Comparison of ENCODE assay signal across 1 cellular context in the genomic region with DNA sequence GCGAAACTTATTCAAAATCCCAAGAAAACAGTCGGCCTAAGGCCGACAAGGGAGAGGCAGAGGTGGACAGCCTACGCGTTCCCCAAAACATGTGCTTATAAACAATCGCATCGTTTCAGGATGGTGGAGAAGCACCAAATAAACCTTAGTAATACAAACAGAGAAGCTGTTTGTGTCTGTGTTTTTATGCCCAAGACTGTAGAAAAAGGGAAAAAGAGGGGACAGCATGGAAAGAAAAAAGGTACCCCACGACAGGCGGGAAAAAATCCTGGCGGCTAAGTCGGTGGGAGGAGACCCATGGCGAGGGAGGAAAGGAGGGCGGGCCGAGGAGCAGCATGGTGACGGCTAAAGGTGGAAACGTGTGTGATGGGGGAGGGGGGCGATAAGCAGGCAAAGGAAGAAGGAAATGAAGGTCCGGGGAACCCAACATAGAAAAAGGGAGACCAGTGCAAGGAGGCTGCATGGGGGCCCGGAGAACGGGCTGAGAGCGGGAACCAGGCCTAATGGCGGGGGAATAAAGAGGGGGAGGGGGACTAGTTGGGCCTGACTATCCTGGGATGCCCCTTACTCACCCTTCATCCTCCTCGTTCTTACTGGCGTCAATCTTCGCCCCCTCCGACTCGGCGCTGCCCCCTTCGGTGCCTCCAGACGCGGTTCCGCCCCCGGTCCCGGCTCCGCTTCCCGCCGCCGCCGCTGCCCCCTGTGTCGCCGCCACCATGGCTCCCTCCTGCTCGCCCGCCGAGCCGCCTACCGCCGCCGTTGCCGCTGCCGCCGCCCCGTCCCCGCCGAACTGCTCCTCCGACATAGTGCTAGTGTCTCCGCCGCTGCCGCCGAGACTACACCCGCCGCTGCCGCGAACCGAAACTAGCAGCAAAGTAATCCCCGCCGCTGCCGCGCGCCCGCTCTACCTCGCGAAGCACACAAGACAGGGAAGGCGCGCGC.
TF ChIP-seq lines count a peak whose summit lies in the region.

No MANE protein-coding gene starts in this region.

TF ChIP-seq in HEK293, 187 proteins besides CTCF, POLR2A, EP300 and RAD21 (continued from another document and continues in another):
- TF ChIP-seq SP7 (tag by site-specific recombination; IDR thresholded peaks at IDR 0.05) (0 out of 2 replicates have a peak, but pooled peaks have one; percentile 9), ZNF596 (tag by site-specific recombination; IDR thresholded peaks at IDR 0.05) (no peak), ZNF426 (tag by site-specific recombination; IDR thresholded peaks at IDR 0.05) (no peak), BCL11A (tag by site-specific recombination; IDR thresholded peaks at IDR 0.05; ENCODE audit: low read depth) (no peak), HOXD13 (CRISPR knock-in tag; IDR thresholded peaks at IDR 0.05; ENCODE audit: borderline replicate concordance) (no peak), GLIS1 (tag by site-specific recombination; IDR thresholded peaks at IDR 0.05) (0 out of 2 replicates have a peak, but pooled peaks have one; percentile 35), OVOL3 (tag by site-specific recombination; IDR thresholded peaks at IDR 0.05) (no peak), SCRT1 (tag by site-specific recombination; IDR thresholded peaks at IDR 0.05; ENCODE audit: borderline replicate concordance) (no peak), ZNF610 (tag by site-specific recombination; IDR thresholded peaks at IDR 0.05; ENCODE audit: borderline replicate concordance) (no peak), ZNF155 (tag by site-specific recombination; IDR thresholded peaks at IDR 0.05) (no peak), ZXDB (tag by site-specific recombination; IDR thresholded peaks at IDR 0.05) (peak; percentile 19), ZNF530 (tag by site-specific recombination; IDR thresholded peaks at IDR 0.05; ENCODE audit: low read depth) (no peak), ZNF416 (tag by site-specific recombination; IDR thresholded peaks at IDR 0.05) (no peak), EGR2 (tag by site-specific recombination; IDR thresholded peaks at IDR 0.05; ENCODE audit: low read depth) (peak; percentile 79), ZNF138 (tag by site-specific recombination; IDR thresholded peaks at IDR 0.05; ENCODE audit: borderline replicate concordance) (no peak), ZSCAN23 (tag by site-specific recombination; IDR thresholded peaks at IDR 0.05) (no peak), KLF7 (tag by site-specific recombination; IDR thresholded peaks at IDR 0.05; ENCODE audit: borderline replicate concordance) (no peak; the same call in 1 of the 2 replicates), ZNF660 (tag by site-specific recombination; IDR thresholded peaks at IDR 0.05) (no peak), ZNF521 (tag by site-specific recombination; IDR thresholded peaks at IDR 0.05) (no peak), ZBTB17 (tag by site-specific recombination; IDR thresholded peaks at IDR 0.05) (0 out of 2 replicates have a peak, but pooled peaks have one; percentile 27), YY2 (tag by site-specific recombination; IDR thresholded peaks at IDR 0.05) (no peak), KLF1 (tag by site-specific recombination; IDR thresholded peaks at IDR 0.05) (0 out of 2 replicates have a peak, but pooled peaks have one; percentile 25), ZNF555 (tag by site-specific recombination; conservative IDR thresholded peaks at IDR 0.05) (no peak), ZNF19 (tag by site-specific recombination; IDR thresholded peaks at IDR 0.05; ENCODE audit: low read depth) (no peak)
- TF ChIP-seq, protein P1, sequence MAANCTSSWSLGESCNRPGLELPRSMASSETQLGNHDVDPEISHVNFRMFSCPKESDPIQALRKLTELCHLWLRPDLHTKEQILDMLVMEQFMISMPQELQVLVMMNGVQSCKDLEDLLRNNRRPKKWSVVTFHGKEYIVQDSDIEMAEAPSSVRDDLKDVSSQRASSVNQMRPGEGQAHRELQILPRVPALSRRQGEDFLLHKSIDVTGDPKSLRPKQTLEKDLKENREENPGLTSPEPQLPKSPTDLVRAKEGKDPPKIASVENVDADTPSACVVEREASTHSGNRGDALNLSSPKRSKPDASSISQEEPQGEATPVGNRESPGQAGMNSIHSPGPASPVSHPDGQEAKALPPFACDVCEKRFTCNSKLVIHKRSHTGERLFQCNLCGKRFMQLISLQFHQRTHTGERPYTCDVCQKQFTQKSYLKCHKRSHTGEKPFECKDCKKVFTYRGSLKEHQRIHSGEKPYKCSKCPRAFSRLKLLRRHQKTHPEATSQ (tag by site-specific recombination; IDR thresholded peaks at IDR 0.05) = no peak
- TF ChIP-seq, protein P2, sequence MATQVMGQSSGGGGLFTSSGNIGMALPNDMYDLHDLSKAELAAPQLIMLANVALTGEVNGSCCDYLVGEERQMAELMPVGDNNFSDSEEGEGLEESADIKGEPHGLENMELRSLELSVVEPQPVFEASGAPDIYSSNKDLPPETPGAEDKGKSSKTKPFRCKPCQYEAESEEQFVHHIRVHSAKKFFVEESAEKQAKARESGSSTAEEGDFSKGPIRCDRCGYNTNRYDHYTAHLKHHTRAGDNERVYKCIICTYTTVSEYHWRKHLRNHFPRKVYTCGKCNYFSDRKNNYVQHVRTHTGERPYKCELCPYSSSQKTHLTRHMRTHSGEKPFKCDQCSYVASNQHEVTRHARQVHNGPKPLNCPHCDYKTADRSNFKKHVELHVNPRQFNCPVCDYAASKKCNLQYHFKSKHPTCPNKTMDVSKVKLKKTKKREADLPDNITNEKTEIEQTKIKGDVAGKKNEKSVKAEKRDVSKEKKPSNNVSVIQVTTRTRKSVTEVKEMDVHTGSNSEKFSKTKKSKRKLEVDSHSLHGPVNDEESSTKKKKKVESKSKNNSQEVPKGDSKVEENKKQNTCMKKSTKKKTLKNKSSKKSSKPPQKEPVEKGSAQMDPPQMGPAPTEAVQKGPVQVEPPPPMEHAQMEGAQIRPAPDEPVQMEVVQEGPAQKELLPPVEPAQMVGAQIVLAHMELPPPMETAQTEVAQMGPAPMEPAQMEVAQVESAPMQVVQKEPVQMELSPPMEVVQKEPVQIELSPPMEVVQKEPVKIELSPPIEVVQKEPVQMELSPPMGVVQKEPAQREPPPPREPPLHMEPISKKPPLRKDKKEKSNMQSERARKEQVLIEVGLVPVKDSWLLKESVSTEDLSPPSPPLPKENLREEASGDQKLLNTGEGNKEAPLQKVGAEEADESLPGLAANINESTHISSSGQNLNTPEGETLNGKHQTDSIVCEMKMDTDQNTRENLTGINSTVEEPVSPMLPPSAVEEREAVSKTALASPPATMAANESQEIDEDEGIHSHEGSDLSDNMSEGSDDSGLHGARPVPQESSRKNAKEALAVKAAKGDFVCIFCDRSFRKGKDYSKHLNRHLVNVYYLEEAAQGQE (tag by site-specific recombination; IDR thresholded peaks at IDR 0.05) = no peak
- TF ChIP-seq, protein P3, sequence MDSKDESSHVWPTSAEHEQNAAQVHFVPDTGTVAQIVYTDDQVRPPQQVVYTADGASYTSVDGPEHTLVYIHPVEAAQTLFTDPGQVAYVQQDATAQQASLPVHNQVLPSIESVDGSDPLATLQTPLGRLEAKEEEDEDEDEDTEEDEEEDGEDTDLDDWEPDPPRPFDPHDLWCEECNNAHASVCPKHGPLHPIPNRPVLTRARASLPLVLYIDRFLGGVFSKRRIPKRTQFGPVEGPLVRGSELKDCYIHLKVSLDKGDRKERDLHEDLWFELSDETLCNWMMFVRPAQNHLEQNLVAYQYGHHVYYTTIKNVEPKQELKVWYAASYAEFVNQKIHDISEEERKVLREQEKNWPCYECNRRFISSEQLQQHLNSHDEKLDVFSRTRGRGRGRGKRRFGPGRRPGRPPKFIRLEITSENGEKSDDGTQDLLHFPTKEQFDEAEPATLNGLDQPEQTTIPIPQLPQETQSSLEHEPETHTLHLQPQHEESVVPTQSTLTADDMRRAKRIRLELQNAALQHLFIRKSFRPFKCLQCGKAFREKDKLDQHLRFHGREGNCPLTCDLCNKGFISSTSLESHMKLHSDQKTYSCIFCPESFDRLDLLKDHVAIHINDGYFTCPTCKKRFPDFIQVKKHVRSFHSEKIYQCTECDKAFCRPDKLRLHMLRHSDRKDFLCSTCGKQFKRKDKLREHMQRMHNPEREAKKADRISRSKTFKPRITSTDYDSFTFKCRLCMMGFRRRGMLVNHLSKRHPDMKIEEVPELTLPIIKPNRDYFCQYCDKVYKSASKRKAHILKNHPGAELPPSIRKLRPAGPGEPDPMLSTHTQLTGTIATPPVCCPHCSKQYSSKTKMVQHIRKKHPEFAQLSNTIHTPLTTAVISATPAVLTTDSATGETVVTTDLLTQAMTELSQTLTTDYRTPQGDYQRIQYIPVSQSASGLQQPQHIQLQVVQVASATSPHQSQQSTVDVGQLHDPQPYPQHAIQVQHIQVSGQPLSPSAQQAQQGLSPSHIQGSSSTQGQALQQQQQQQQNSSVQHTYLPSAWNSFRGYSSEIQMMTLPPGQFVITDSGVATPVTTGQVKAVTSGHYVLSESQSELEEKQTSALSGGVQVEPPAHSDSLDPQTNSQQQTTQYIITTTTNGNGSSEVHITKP (tag by site-specific recombination; IDR thresholded peaks at IDR 0.05) = peak; percentile 87
- TF ChIP-seq, protein P4, sequence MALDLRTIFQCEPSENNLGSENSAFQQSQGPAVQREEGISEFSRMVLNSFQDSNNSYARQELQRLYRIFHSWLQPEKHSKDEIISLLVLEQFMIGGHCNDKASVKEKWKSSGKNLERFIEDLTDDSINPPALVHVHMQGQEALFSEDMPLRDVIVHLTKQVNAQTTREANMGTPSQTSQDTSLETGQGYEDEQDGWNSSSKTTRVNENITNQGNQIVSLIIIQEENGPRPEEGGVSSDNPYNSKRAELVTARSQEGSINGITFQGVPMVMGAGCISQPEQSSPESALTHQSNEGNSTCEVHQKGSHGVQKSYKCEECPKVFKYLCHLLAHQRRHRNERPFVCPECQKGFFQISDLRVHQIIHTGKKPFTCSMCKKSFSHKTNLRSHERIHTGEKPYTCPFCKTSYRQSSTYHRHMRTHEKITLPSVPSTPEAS (tag by site-specific recombination; IDR thresholded peaks at IDR 0.05) = no peak
- TF ChIP-seq, protein P5, sequence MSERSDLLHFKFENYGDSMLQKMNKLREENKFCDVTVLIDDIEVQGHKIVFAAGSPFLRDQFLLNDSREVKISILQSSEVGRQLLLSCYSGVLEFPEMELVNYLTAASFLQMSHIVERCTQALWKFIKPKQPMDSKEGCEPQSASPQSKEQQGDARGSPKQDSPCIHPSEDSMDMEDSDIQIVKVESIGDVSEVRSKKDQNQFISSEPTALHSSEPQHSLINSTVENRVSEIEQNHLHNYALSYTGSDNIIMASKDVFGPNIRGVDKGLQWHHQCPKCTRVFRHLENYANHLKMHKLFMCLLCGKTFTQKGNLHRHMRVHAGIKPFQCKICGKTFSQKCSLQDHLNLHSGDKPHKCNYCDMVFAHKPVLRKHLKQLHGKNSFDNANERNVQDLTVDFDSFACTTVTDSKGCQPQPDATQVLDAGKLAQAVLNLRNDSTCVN (tag by site-specific recombination; optimal IDR thresholded peaks at IDR 0.05) = no peak
- TF ChIP-seq, protein P6, sequence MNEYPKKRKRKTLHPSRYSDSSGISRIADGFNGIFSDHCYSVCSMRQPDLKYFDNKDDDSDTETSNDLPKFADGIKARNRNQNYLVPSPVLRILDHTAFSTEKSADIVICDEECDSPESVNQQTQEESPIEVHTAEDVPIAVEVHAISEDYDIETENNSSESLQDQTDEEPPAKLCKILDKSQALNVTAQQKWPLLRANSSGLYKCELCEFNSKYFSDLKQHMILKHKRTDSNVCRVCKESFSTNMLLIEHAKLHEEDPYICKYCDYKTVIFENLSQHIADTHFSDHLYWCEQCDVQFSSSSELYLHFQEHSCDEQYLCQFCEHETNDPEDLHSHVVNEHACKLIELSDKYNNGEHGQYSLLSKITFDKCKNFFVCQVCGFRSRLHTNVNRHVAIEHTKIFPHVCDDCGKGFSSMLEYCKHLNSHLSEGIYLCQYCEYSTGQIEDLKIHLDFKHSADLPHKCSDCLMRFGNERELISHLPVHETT (tag by site-specific recombination; IDR thresholded peaks at IDR 0.05) = no peak
- TF ChIP-seq, protein P7, sequence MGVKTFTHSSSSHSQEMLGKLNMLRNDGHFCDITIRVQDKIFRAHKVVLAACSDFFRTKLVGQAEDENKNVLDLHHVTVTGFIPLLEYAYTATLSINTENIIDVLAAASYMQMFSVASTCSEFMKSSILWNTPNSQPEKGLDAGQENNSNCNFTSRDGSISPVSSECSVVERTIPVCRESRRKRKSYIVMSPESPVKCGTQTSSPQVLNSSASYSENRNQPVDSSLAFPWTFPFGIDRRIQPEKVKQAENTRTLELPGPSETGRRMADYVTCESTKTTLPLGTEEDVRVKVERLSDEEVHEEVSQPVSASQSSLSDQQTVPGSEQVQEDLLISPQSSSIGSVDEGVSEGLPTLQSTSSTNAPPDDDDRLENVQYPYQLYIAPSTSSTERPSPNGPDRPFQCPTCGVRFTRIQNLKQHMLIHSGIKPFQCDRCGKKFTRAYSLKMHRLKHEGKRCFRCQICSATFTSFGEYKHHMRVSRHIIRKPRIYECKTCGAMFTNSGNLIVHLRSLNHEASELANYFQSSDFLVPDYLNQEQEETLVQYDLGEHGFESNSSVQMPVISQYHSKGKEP (tag by site-specific recombination; IDR thresholded peaks at IDR 0.05) = no peak
- TF ChIP-seq, protein P8, sequence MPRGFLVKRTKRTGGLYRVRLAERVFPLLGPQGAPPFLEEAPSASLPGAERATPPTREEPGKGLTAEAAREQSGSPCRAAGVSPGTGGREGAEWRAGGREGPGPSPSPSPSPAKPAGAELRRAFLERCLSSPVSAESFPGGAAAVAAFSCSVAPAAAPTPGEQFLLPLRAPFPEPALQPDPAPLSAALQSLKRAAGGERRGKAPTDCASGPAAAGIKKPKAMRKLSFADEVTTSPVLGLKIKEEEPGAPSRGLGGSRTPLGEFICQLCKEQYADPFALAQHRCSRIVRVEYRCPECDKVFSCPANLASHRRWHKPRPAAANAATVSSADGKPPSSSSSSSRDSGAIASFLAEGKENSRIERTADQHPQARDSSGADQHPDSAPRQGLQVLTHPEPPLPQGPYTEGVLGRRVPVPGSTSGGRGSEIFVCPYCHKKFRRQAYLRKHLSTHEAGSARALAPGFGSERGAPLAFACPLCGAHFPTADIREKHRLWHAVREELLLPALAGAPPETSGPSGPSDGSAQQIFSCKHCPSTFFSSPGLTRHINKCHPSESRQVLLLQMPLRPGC (tag by site-specific recombination; IDR thresholded peaks at IDR 0.05) = no peak
